Comparison of ENCODE assay signal across 1 cellular context in genomic region chr10:97785231-97785630, GRCh38.
TF ChIP-seq lines count a peak whose summit lies in the region.

No MANE protein-coding gene starts in this region.

TF ChIP-seq in H1, 55 proteins besides CTCF, POLR2A, EP300 and RAD21 (continued from another document):
- TF ChIP-seq, protein P1, sequence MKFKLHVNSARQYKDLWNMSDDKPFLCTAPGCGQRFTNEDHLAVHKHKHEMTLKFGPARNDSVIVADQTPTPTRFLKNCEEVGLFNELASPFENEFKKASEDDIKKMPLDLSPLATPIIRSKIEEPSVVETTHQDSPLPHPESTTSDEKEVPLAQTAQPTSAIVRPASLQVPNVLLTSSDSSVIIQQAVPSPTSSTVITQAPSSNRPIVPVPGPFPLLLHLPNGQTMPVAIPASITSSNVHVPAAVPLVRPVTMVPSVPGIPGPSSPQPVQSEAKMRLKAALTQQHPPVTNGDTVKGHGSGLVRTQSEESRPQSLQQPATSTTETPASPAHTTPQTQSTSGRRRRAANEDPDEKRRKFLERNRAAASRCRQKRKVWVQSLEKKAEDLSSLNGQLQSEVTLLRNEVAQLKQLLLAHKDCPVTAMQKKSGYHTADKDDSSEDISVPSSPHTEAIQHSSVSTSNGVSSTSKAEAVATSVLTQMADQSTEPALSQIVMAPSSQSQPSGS (IDR thresholded peaks at IDR 0.05; ENCODE audit: low read length): no peak
- TF ChIP-seq NRF1 (IDR thresholded peaks at IDR 0.05; ENCODE audit: low read depth, low read length): no peak
- no peak for TF ChIP-seq TAF1 (IDR thresholded peaks at IDR 0.05; ENCODE audit: low read depth, low read length)
- TF ChIP-seq CBX8 (IDR thresholded peaks at IDR 0.05; ENCODE audit: borderline replicate concordance, low read depth, low read length): no peak
- no peak for TF ChIP-seq TCF12 (IDR thresholded peaks at IDR 0.05; ENCODE audit: low read depth, low read length)
- no peak for TF ChIP-seq SIRT6 (IDR thresholded peaks at IDR 0.05; ENCODE audit: low read length)
- TF ChIP-seq TBP (IDR thresholded peaks at IDR 0.05; ENCODE audit: low read depth, low read length): no peak
